ENCODE assay signal across 19 cellular contexts in genomic region chrX:44439242-44439641, GRCh38.
"Had no signal": no experiment of that assay in that cellular context is flagged by ENCODE, and none has a peak within 500 bp of the region (broad histone marks: within the 10 kb centered on the region; RNA-seq: fewer than 3 reads in every experiment).

No MANE protein-coding gene starts in this region.

- H3K36me3 Mint-ChIP-seq: type B pancreatic cell had no signal

- H3K27me3 Mint-ChIP-seq: naive thymus-derived CD4-positive, alpha-beta T cell; type B pancreatic cell had no signal

- FAIRE-seq: endometrium had no signal

- H3K4me1 Mint-ChIP-seq: nephron progenitor cell had no signal

- H3K27me3 ChIP-seq: esophagus muscularis mucosa, gastrocnemius medialis, suprapubic skin, thyroid gland, uterus had no signal

- H3K27ac Mint-ChIP-seq: nephron progenitor cell, type B pancreatic cell had no signal

- H3K4me1 ChIP-seq: esophagus muscularis mucosa, gastrocnemius medialis, left ventricle myocardium inferior, suprapubic skin, thyroid gland, uterus had no signal

- H3K27ac ChIP-seq: epithelial cell of prostate, esophagus muscularis mucosa, gastrocnemius medialis, left ventricle myocardium inferior, skin epidermis, suprapubic skin, thyroid gland, uterus had no signal

- H3K4me3 Mint-ChIP-seq: naive thymus-derived CD4-positive, alpha-beta T cell; nephron progenitor cell; type B pancreatic cell had no signal

- H3K4me3 ChIP-seq: esophagus muscularis mucosa, gastrocnemius medialis, left ventricle myocardium inferior, skin epidermis, suprapubic skin, thyroid gland, uterus had no signal

- H3K9me3 ChIP-seq: esophagus muscularis mucosa, gastrocnemius medialis, left ventricle myocardium inferior, suprapubic skin, thyroid gland, uterus had no signal

- DNase-seq: effector memory CD4-positive, alpha-beta T cell; gastrocnemius medialis; islet precursor cell; left cardiac atrium; left ventricle myocardium inferior; mesendoderm; naive thymus-derived CD4-positive, alpha-beta T cell; nephron progenitor cell; posterior cingulate gyrus; stimulated activated CD4-positive, alpha-beta T cell treated with anti-CD3 and anti-CD28 coated beads, Interleukin-12 subunit alpha, Interleukin-12 subunit beta, amount 100 ng/mL, for 4 hours; stimulated activated naive CD4-positive, alpha-beta T cell; thyroid gland; uterus had no signal

- H3K36me3 ChIP-seq: esophagus muscularis mucosa, gastrocnemius medialis, left ventricle myocardium inferior, suprapubic skin, thyroid gland, uterus had no signal
